19 cellular contexts compared by ENCODE assay signal in genomic region chr18:35239314-35239713, GRCh38. TPM values are rescaled to one million over a fixed set of nuclear protein-coding genes. Genes with fewer than 3 reads are reported as not detected.
A peak's percentile ranks its signal among the peaks of the same experiment; 100 is the strongest.
DNase-seq lines count a peak whose midpoint lies in the region; TF ChIP-seq lines count a peak whose summit lies in the region.
"Had no signal": no experiment of that assay in that cellular context is flagged by ENCODE, and none has a peak within 500 bp of the region (broad histone marks: within the 10 kb centered on the region; RNA-seq: fewer than 3 reads in every experiment).

No MANE protein-coding gene starts in this region.

- no peaks in the 10 kb centered on the region for H3F3A ChIP-seq in smooth muscle cell (ENCODE audit: low read depth)

- POLR2A ChIA-PET in OCI-LY7 (lab: Charles Lee), result interaction anchor here (0.6 to 1.5 kb wide), 3 partner anchors 47 to 107 kb away, joined by 4 to 8 read pairs (median 5); no protein-coding TSS in a partner anchor

- no peak overlapping the region for H3K27ac ChIP-seq in OCI-LY7 (ENCODE audit: low read depth, low read length, poor library complexity, severe bottlenecking)
- peak overlapping the region; percentile 96 for H3K27ac ChIP-seq in smooth muscle cell (ENCODE audit: low read depth)
- H3K27ac ChIP-seq in Peyer's patch, result no peak overlapping the region

- 71% methylated on average over 1 of the region's 1 CpG for WGBS in smooth muscle cell (ENCODE audit: low lambda C conversion rate)

- intact Hi-C loops in OCI-LY7 (cut with micrococcal nuclease; ENCODE audit: unreplicated experiment), result no loop called here

- H4K20me1 ChIP-seq in OCI-LY7 (ENCODE audit: insufficient read depth, low read length) (no peaks in the 10 kb centered on the region), smooth muscle cell (ENCODE audit: low read depth) (no peaks in the 10 kb centered on the region)

- H3K4me1 ChIP-seq in OCI-LY7 (ENCODE audit: insufficient read depth, low read length, poor library complexity, severe bottlenecking) (peaks cover 5% of the 10 kb centered on the region), smooth muscle cell (ENCODE audit: low read depth) (peaks cover 17% of the 10 kb centered on the region), Peyer's patch (peaks cover 0 to 8% (median 4%) of the 10 kb centered on the region in 4 donors)
- H3K4me1 ChIP-seq: BE2C had no signal

- H3K79me2 ChIP-seq in OCI-LY7 (ENCODE audit: insufficient read depth, low read depth, low read length), result peaks cover 13% of the 10 kb centered on the region; the same call in 1 of the 2 replicates
- H3K79me2 ChIP-seq in smooth muscle cell (ENCODE audit: low read depth), result peaks cover 15% of the 10 kb centered on the region

- H3K27me3 ChIP-seq in smooth muscle cell (ENCODE audit: low read depth), result no peaks in the 10 kb centered on the region
- no peaks in the 10 kb centered on the region for H3K27me3 ChIP-seq in Peyer's patch
- H3K27me3 ChIP-seq: BE2C, spleen had no signal

- H3K9me3 ChIP-seq in OCI-LY7 (ENCODE audit: low read length) (peaks cover 6% of the 10 kb centered on the region; the same call in 1 of the 2 replicates), smooth muscle cell (replicated peaks; ENCODE audit: low read depth) (no peaks in the 10 kb centered on the region), Peyer's patch (no peaks in the 10 kb centered on the region)
- H3K9me3 ChIP-seq: BE2C, lower lobe of right lung, psoas muscle had no signal

- H3K4me2 ChIP-seq in OCI-LY7 (ENCODE audit: low read length) (no peak overlapping the region), smooth muscle cell (no peak overlapping the region)

- BruUV-seq in OCI-LY7 (replicated peaks; lab: Mats Ljungman, UMichigan), result no TSS peak

- TF ChIP-seq CTCF in OCI-LY7 (conservative IDR thresholded peaks at IDR 0.05; ENCODE audit: low read length), result no peak
- no peak for TF ChIP-seq CTCF in fibroblast of mammary gland (conservative IDR thresholded peaks at IDR 0.05; ENCODE audit: control insufficient read depth, insufficient read depth, low read depth, low read length)
- TF ChIP-seq CTCF in smooth muscle cell (IDR thresholded peaks at IDR 0.05; ENCODE audit: borderline replicate concordance, insufficient read depth, poor library complexity, severe bottlenecking), result no peak
- TF ChIP-seq CTCF in Peyer's patch (IDR thresholded peaks at IDR 0.05), result no peak

- peaks cover 25% of the 10 kb centered on the region for H3K36me3 ChIP-seq in OCI-LY7 (ENCODE audit: insufficient read depth, low read length)
- peaks cover 5% of the 10 kb centered on the region for H3K36me3 ChIP-seq in smooth muscle cell (ENCODE audit: low read depth)
- peaks cover 0 to 19% (median 0%) of the 10 kb centered on the region in 3 donors for H3K36me3 ChIP-seq in Peyer's patch

- peak; percentile 28 for DNase-seq in DMS 273 (lab: John Stamatoyannopoulos, UW; ENCODE audit: unreplicated experiment)
- DNase-seq in DMS 273 treated with DMSO at 0.1 percent for 48 hours (lab: John Stamatoyannopoulos, UW), result no peak
- DNase-seq in OCI-LY7 (ENCODE audit: low spot score), result no peak
- DNase-seq in fibroblast of mammary gland (ENCODE audit: low read depth), result peak; percentile 19
- DNase-seq in smooth muscle cell (lab: John Stamatoyannopoulos, UW; ENCODE audit: unreplicated experiment), result no peak
- no peak for DNase-seq in Peyer's patch
- no peak for DNase-seq in T1000 (lab: John Stamatoyannopoulos, UW)
- DNase-seq in mucosa of gallbladder (ENCODE audit: low spot score), result no peak
- DNase-seq: activated CD8-positive, alpha-beta memory T cell treated with anti-CD3 and anti-CD28 coated beads, Interleukin-2, amount 10 ng/mL, durations not matched to agents 7 days and 5 days; activated effector memory CD4-positive, alpha-beta T cell treated with Interleukin-2 at 50 U/mL for 16 hours; BE2C; central memory CD4-positive, alpha-beta T cell; lower lobe of right lung; naive B cell; NCI-H2029; NCI-H526; psoas muscle; spleen; T-helper 9 cell had no signal

- H3K9me2 ChIP-seq in OCI-LY7 (ENCODE audit: insufficient read depth, low read length), result no peaks in the 10 kb centered on the region

- no peak overlapping the region for H3K4me3 ChIP-seq in OCI-LY7 (ENCODE audit: low read depth, low read length, poor library complexity, severe bottlenecking)
- H3K4me3 ChIP-seq in fibroblast of mammary gland (ENCODE audit: control insufficient read depth, low read depth, low read length), result no peak overlapping the region
- no peak overlapping the region for H3K4me3 ChIP-seq in smooth muscle cell
- H3K4me3 ChIP-seq in Peyer's patch, result no peak overlapping the region

- CTCF ChIA-PET in OCI-LY7 (lab: Charles Lee; ENCODE audit: unreplicated experiment), result no interaction called here

- TF ChIP-seq POLR2A in Peyer's patch (IDR thresholded peaks at IDR 0.05), result no peak

- H3K9ac ChIP-seq in smooth muscle cell (ENCODE audit: low read depth), result no peak overlapping the region

- H2AFZ ChIP-seq in OCI-LY7 (ENCODE audit: low read length) (peak overlapping the region; percentile 31; the same call in 1 of the 2 replicates), smooth muscle cell (ENCODE audit: low read depth) (peak overlapping the region; percentile 70)

RNA-seq across cellular contexts. Expression of gene ZNF397, which starts 1.5 kb away (rescaled TPM):
- 8.0 and 11.8 TPM in 2 replicates for total RNA-seq in OCI-LY7 (2014; rRNA removed; shearing (Covaris generic))
- 14.9 and 15.6 TPM in 2 replicates for total RNA-seq in OCI-LY7 (2022)
- 11.8 and 14.6 TPM in 2 replicates for total RNA-seq in smooth muscle cell
- polyA plus RNA-seq in smooth muscle cell, result 5.3 and 6.3 TPM in 2 replicates
- total RNA-seq in Peyer's patch, result 10 to 100 TPM; 25.4 to 38.0 (median 29.6) TPM
- 33.1 TPM for total RNA-seq in mucosa of gallbladder

RNA-seq across cellular contexts. Expression of gene ZSCAN30, which starts 50.7 kb away (rescaled TPM):
- total RNA-seq in OCI-LY7 (2014; rRNA removed; shearing (Covaris generic)), result 4.3 and 7.5 TPM in 2 replicates
- 7.6 and 9.1 TPM in 2 replicates for total RNA-seq in OCI-LY7 (2022)
- total RNA-seq in smooth muscle cell, result 10.3 and 13.4 TPM in 2 replicates
- polyA plus RNA-seq in smooth muscle cell, result 3.7 and 7.2 TPM in 2 replicates
- 10 to 100 TPM; 20.3 to 51.2 (median 26.8) TPM for total RNA-seq in Peyer's patch
- total RNA-seq in mucosa of gallbladder, result 17.9 TPM

Comparison
In these comparisons a context has a peak if more than half of its experiments do, and no peak if none do; other contexts are left out.
1. DNase-seq: peak in DMS 273 (single experiment) and fibroblast of mammary gland (single experiment); none in DMS 273 treated with DMSO at 0.1 percent for 48 hours (single experiment), OCI-LY7 (single experiment), smooth muscle cell (single experiment), Peyer's patch (0 of 3), T1000 (single experiment) and mucosa of gallbladder (single experiment).